In genomic region chr13:32582991-32583390, GRCh38 we compare ENCODE assay signal across 23 cellular contexts.
"Had no signal": no experiment of that assay in that cellular context is flagged by ENCODE, and none has a peak within 500 bp of the region (broad histone marks: within the 10 kb centered on the region; RNA-seq: fewer than 3 reads in every experiment).

No MANE protein-coding gene starts in this region.

- DNase-seq: colonic mucosa; cortex of kidney; dermis blood vessel endothelial cell; dorsolateral prefrontal cortex; effector CD4-positive, alpha-beta T cell; effector CD8-positive, alpha-beta T cell; effector memory CD4-positive, alpha-beta T cell; effector memory CD8-positive, alpha-beta T cell; endodermal cell; erythroblast; esophagus squamous epithelium; foreskin fibroblast; foreskin keratinocyte; foreskin melanocyte; gastrocnemius medialis; glutamatergic neuron; head of caudate nucleus; heart left ventricle; heart right ventricle had no signal

- H3K36me3 ChIP-seq: colonic mucosa, esophagus muscularis mucosa, esophagus squamous epithelium, gastrocnemius medialis, gastroesophageal sphincter, heart left ventricle, heart right ventricle had no signal

- H3K27me3 ChIP-seq: colonic mucosa, dorsolateral prefrontal cortex, esophagus muscularis mucosa, esophagus squamous epithelium, foreskin keratinocyte, gastrocnemius medialis, gastroesophageal sphincter, heart left ventricle, heart right ventricle had no signal

- H3K9me3 ChIP-seq: colonic mucosa, esophagus muscularis mucosa, gastrocnemius medialis, gastroesophageal sphincter had no signal

- H3K4me1 ChIP-seq: colonic mucosa had no signal

- H3K27ac ChIP-seq: colonic mucosa, coronary artery, dorsolateral prefrontal cortex, epithelial cell of prostate, esophagus muscularis mucosa, esophagus squamous epithelium, foreskin keratinocyte, gastrocnemius medialis, gastroesophageal sphincter, heart left ventricle, heart right ventricle had no signal

- H3K4me3 ChIP-seq: colonic mucosa, coronary artery, dorsolateral prefrontal cortex, esophagus muscularis mucosa, esophagus squamous epithelium, gastrocnemius medialis, gastroesophageal sphincter, heart left ventricle, heart right ventricle had no signal
